27 cellular contexts compared by ENCODE assay signal in genomic region chr2:125564471-125564870, GRCh38.
"Had no signal": no experiment of that assay in that cellular context is flagged by ENCODE, and none has a peak within 500 bp of the region (broad histone marks: within the 10 kb centered on the region; RNA-seq: fewer than 3 reads in every experiment).

No MANE protein-coding gene starts in this region.

- H3K27me3 Mint-ChIP-seq: activated CD4-positive, alpha-beta memory T cell treated with anti-CD3 and anti-CD28 coated beads, Interleukin-2, amount 10 ng/mL, durations not matched to agents 7 days and 5 days; activated naive CD8-positive, alpha-beta T cell treated with anti-CD3 and anti-CD28 coated beads, Interleukin-2, amount 10 ng/mL, durations not matched to agents 7 days and 5 days had no signal

- H3K27ac ChIP-seq: adrenal gland, breast epithelium, RWPE1, SJCRH30, VCaP had no signal

- H3K4me3 Mint-ChIP-seq: activated CD4-positive, alpha-beta memory T cell treated with anti-CD3 and anti-CD28 coated beads, Interleukin-2, amount 10 ng/mL, durations not matched to agents 7 days and 5 days; activated CD4-positive, alpha-beta T cell treated with anti-CD3 and anti-CD28 coated beads for 36 hours; activated naive CD8-positive, alpha-beta T cell treated with anti-CD3 and anti-CD28 coated beads, Interleukin-2, amount 10 ng/mL, durations not matched to agents 7 days and 5 days; activated T-cell treated with anti-CD3 and anti-CD28 coated beads, Interleukin-2, amount 50 U/mL, for 72 hours had no signal

- ATAC-seq: activated CD4-positive, alpha-beta T cell treated with anti-CD3 and anti-CD28 coated beads for 36 hours; activated T-cell treated with anti-CD3 and anti-CD28 coated beads, Interleukin-2, amount 50 U/mL, for 72 hours had no signal

- H3K36me3 Mint-ChIP-seq: activated naive CD8-positive, alpha-beta T cell treated with anti-CD3 and anti-CD28 coated beads, Interleukin-2, amount 10 ng/mL, durations not matched to agents 7 days and 5 days had no signal

- H3K9me3 ChIP-seq: adrenal gland, breast epithelium, Peyer's patch, SJCRH30, SK-N-SH had no signal

- H3K4me1 Mint-ChIP-seq: activated CD4-positive, alpha-beta memory T cell treated with anti-CD3 and anti-CD28 coated beads, Interleukin-2, amount 10 ng/mL, durations not matched to agents 7 days and 5 days; activated CD4-positive, alpha-beta T cell treated with anti-CD3 and anti-CD28 coated beads for 36 hours; activated naive CD8-positive, alpha-beta T cell treated with anti-CD3 and anti-CD28 coated beads, Interleukin-2, amount 10 ng/mL, durations not matched to agents 7 days and 5 days had no signal

- H3K27me3 ChIP-seq: adrenal gland, breast epithelium, Peyer's patch, SJCRH30 had no signal

- H3K9me3 Mint-ChIP-seq: activated naive CD8-positive, alpha-beta T cell treated with anti-CD3 and anti-CD28 coated beads, Interleukin-2, amount 10 ng/mL, durations not matched to agents 7 days and 5 days had no signal

- H3K9ac ChIP-seq: SK-N-SH had no signal

- H3K4me1 ChIP-seq: adrenal gland, breast epithelium, SJCRH30 had no signal

- DNase-seq: activated CD4-positive, alpha-beta memory T cell treated with anti-CD3 and anti-CD28 coated beads, Interleukin-2, amount 10 ng/mL, durations not matched to agents 7 days and 5 days; activated CD4-positive, alpha-beta T cell treated with anti-CD3 and anti-CD28 coated beads for 36 hours; activated CD4-positive, alpha-beta T cell treated with anti-CD3 and anti-CD28 coated beads, Interleukin-2, amount 50 U/mL, for 1 hour; activated naive CD4-positive, alpha-beta T cell treated with anti-CD3 and anti-CD28 coated beads, Interleukin-2, amount 50 U/mL, for 16 hours; activated naive CD8-positive, alpha-beta T cell treated with anti-CD3 and anti-CD28 coated beads, Interleukin-2, amount 10 ng/mL, durations not matched to agents 7 days and 5 days; activated T-cell treated with anti-CD3 and anti-CD28 coated beads, Interleukin-2, amount 50 U/mL, for 72 hours; adrenal gland; anterior cingulate cortex; caudate nucleus; KBM-7; NCI-H1092; NCI-H1417; NCI-H1930; NCI-H2107; NCI-H2227 treated with DMSO at 0.1 percent for 48 hours; NCI-H446 treated with DMSO at 0.1 percent for 48 hours; NCI-H524 treated with DMSO at 0.1 percent for 48 hours; NCI-H748 treated with DMSO at 0.1 percent for 48 hours; NK-92 treated with Interleukin-12 subunit alpha and Interleukin-12 subunit beta, amount 100 ng/mL, for 24 hours; Peyer's patch; Right ventricle myocardium superior; SK-N-SH; T-helper 1 cell had no signal

- H3K4me2 ChIP-seq: SK-N-SH had no signal

- H3K27ac Mint-ChIP-seq: activated CD4-positive, alpha-beta memory T cell treated with anti-CD3 and anti-CD28 coated beads, Interleukin-2, amount 10 ng/mL, durations not matched to agents 7 days and 5 days; activated CD4-positive, alpha-beta T cell treated with anti-CD3 and anti-CD28 coated beads for 36 hours; activated naive CD8-positive, alpha-beta T cell treated with anti-CD3 and anti-CD28 coated beads, Interleukin-2, amount 10 ng/mL, durations not matched to agents 7 days and 5 days; activated T-cell treated with anti-CD3 and anti-CD28 coated beads, Interleukin-2, amount 50 U/mL, for 72 hours had no signal
